In the genomic region with DNA sequence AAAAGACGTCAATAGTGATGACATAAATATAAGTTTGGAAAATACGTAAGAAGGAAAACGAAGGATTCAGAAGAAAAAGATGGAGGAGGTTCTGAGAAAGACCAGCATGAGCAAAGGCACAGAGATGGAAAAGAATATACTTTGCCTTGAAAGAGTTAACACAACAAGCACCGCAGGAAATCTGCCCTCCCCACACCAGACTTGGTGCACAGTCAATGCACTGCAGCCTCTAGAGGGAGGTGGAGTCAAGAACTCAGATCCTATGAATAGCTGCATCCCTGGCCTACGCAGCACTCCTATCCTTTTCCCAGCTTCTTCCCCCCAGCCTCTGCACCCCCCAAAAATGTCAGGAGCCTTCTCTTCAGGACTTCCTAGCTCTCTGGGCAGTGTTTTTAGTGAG, we compare ENCODE assay signal across 26 cellular contexts.
DNase-seq lines count a peak whose midpoint lies in the region; ATAC-seq, FAIRE-seq and TF ChIP-seq lines count a peak whose summit lies in the region.
"Had no signal": no experiment of that assay in that cellular context is flagged by ENCODE, and none has a peak within 500 bp of the region (broad histone marks: within the 10 kb centered on the region; RNA-seq: fewer than 3 reads in every experiment).

No MANE protein-coding gene starts in this region.

- RAD21 ChIA-PET in HCT116 (lab: Charles Lee; ENCODE audit: low non-redundant PET in 1 of 2, low total read pairs in 2 of 2, uncharacterized antibody in 2 of 2, unreplicated experiment in 2 of 2) = no interaction called here

- no peaks in the 10 kb centered on the region for H3K9me2 ChIP-seq in HCT116 (ENCODE audit: insufficient read depth)

- H3K4me1 ChIP-seq in HCT116 (ENCODE audit: control insufficient read depth in 1 of 2, insufficient read depth in 2 of 2, low read length in 2 of 2) (no peaks in the 10 kb centered on the region), astrocyte (ENCODE audit: insufficient read depth, low read length) (no peaks in the 10 kb centered on the region), transverse colon (no peaks in the 10 kb centered on the region)
- H3K4me1 ChIP-seq: A549, Caco-2 had no signal

- no peaks in the 10 kb centered on the region for H3K27me3 Mint-ChIP-seq in astrocyte (ENCODE audit: low read depth, unreplicated experiment)
- H3K27me3 Mint-ChIP-seq: CD4-positive, alpha-beta memory T cell had no signal

- FAIRE-seq in astrocyte (lab: Jason Lieb, UNC) = no peak
- FAIRE-seq in H54 (lab: Jason Lieb, UNC) = no peak
- FAIRE-seq: A549, GM12892 had no signal

- intact Hi-C loops in HCT116 (cut with micrococcal nuclease) (no loop called here), transverse colon (cut with DNase I; ENCODE audit: low total_unique reads) (no loop called here)

- TF ChIP-seq RAD21 in HCT116 (IDR thresholded peaks at IDR 0.05; ENCODE audit: low read depth) = no peak

- DNase-seq in ACHN = peak; percentile 8
- no peak for DNase-seq in HCT116 (ENCODE audit: low read depth, low spot score)
- DNase-seq in astrocyte (ENCODE audit: low read depth) = no peak
- DNase-seq in iPS-NIHi7 (ENCODE audit: extremely low spot score) = peak; percentile 13
- no peak for DNase-seq in transverse colon
- no peak for DNase-seq in NCI-H2081 treated with DMSO at 0.1 percent for 48 hours (lab: John Stamatoyannopoulos, UW)
- DNase-seq in H54 (ENCODE audit: insufficient read length, low spot score) = no peak
- DNase-seq: CD4-positive, alpha-beta memory T cell; DND-41; GOT3; HFFc6; IMR-90; NCI-H1105; NCI-H146; NCI-H2029; NCI-H2171; NCI-H526; OCI-M1 had no signal

- 81 to 94% methylated on average over 4 to 5 of the region's 5 CpGs for WGBS in transverse colon (ENCODE audit: low coverage in 1 of 2), 2 donors

- BruUV-seq in HCT116 (replicated peaks; lab: Mats Ljungman, UMichigan) = no TSS peak

- no peak overlapping the region for H3K4me2 ChIP-seq in HCT116 (ENCODE audit: low read length)
- H3K4me2 ChIP-seq in astrocyte (ENCODE audit: low read length) = no peak overlapping the region
- H3K4me2 ChIP-seq: A549, KMS-11 had no signal

- no peaks in the 10 kb centered on the region for H3K36me3 Mint-ChIP-seq in astrocyte (ENCODE audit: low read depth, unreplicated experiment)
- H3K36me3 Mint-ChIP-seq: CD4-positive, alpha-beta memory T cell had no signal

- H3K27me3 ChIP-seq in HCT116 (ENCODE audit: insufficient read depth, low read length) (no peaks in the 10 kb centered on the region), astrocyte (ENCODE audit: insufficient read depth, low read length) (no peaks in the 10 kb centered on the region), transverse colon (no peaks in the 10 kb centered on the region)

- ATAC-seq in HCT116 (peak; percentile 84), HG03025 (IDR thresholded peaks at IDR 0.05; ENCODE audit: low FRiP score, unreplicated experiment) (no peak)
- ATAC-seq: A549, Right ventricle myocardium inferior had no signal

- no peak overlapping the region for H2AFZ ChIP-seq in HCT116 (ENCODE audit: low read depth, low read length, poor library complexity, severe bottlenecking)
- peak overlapping the region; percentile 10 for H2AFZ ChIP-seq in astrocyte (ENCODE audit: low read depth, low read length)

- POLR2A ChIA-PET in HCT116 (lab: Charles Lee) = no interaction called here

- TF ChIP-seq CTCF in HCT116 (IDR thresholded peaks at IDR 0.05 in 2 of 3, conservative IDR thresholded peaks at IDR 0.05 in 1 of 3; ENCODE audit: borderline replicate concordance in 1 of 3, insufficient read depth in 1 of 3, low read depth in 2 of 3, low read length in 2 of 3) (peak in 2 of 3 experiments; percentile 18 to 21; a peak in 1 of 6 replicates), astrocyte (IDR thresholded peaks at IDR 0.05; ENCODE audit: insufficient read depth, low read depth, low read length) (no peak), transverse colon (IDR thresholded peaks at IDR 0.05) (no peak)

- H3K79me2 ChIP-seq in HCT116 (ENCODE audit: insufficient read depth, low read length) = no peaks in the 10 kb centered on the region
- no peaks in the 10 kb centered on the region for H3K79me2 ChIP-seq in astrocyte (ENCODE audit: insufficient read depth, low read length)

- TF ChIP-seq EP300 in transverse colon (IDR thresholded peaks at IDR 0.05; ENCODE audit: low read depth) = no peak

- CTCF ChIA-PET in HCT116 (lab: Charles Lee) = no interaction called here

- no peak overlapping the region for H3K27ac Mint-ChIP-seq in astrocyte (ENCODE audit: unreplicated experiment)
- H3K27ac Mint-ChIP-seq: CD4-positive, alpha-beta memory T cell; HFFc6 had no signal

- in situ Hi-C loops in ACHN (cut with HindIII; ENCODE audit: low pct_ligation_motif_present, low pct_unique_long_range_greater_than_20kb, low sequenced_read_pairs) = no loop called here
- in situ Hi-C loops in transverse colon (cut with MboI; ENCODE audit: low pct_ligation_motif_present in 1 of 4, low pct_unique_long_range_greater_than_20kb in 1 of 4, low sequenced_read_pairs in 3 of 4) = no loop called here

- H3K36me3 ChIP-seq in HCT116 (ENCODE audit: control insufficient read depth in 1 of 2, insufficient read depth in 2 of 2, low read length in 2 of 2) = no peaks in the 10 kb centered on the region
- H3K36me3 ChIP-seq in astrocyte (ENCODE audit: insufficient read depth, low read length) = no peaks in the 10 kb centered on the region
- no peaks in the 10 kb centered on the region for H3K36me3 ChIP-seq in transverse colon

- H3K9me3 ChIP-seq in HCT116 (ENCODE audit: control insufficient read depth in 1 of 2, insufficient read depth in 1 of 2, low read depth in 1 of 2, low read length in 2 of 2) = no peaks in the 10 kb centered on the region
- no peaks in the 10 kb centered on the region for H3K9me3 ChIP-seq in astrocyte (ENCODE audit: insufficient read depth, low read depth, low read length)
- H3K9me3 ChIP-seq in transverse colon = no peaks in the 10 kb centered on the region
- H3K9me3 ChIP-seq: A549, Caco-2 had no signal

- H3K4me3 ChIP-seq in HCT116 (replicated peaks in 1 of 2; ENCODE audit: low read depth in 1 of 2, low read length in 2 of 2) (no peak overlapping the region), astrocyte (ENCODE audit: insufficient read depth, low read depth, low read length) (no peak overlapping the region), transverse colon (no peak overlapping the region)
- H3K4me3 ChIP-seq: A549, SK-N-MC had no signal

- H4K20me1 ChIP-seq in HCT116 (ENCODE audit: insufficient read depth) = no peaks in the 10 kb centered on the region
- no peaks in the 10 kb centered on the region for H4K20me1 ChIP-seq in astrocyte (ENCODE audit: insufficient read depth, low read length)

- H3K27ac ChIP-seq in HCT116 (ENCODE audit: low read depth, low read length) (no peak overlapping the region), astrocyte (ENCODE audit: low read depth, low read length) (no peak overlapping the region), transverse colon (no peak overlapping the region)
- H3K27ac ChIP-seq: A549, HL-60, KMS-11, SK-N-MC had no signal

- no peaks in the 10 kb centered on the region for H3K4me1 Mint-ChIP-seq in astrocyte (ENCODE audit: low read depth, unreplicated experiment)
- H3K4me1 Mint-ChIP-seq: CD4-positive, alpha-beta memory T cell had no signal

- no peaks in the 10 kb centered on the region for H3K9me3 Mint-ChIP-seq in astrocyte (ENCODE audit: unreplicated experiment)

- H3K9ac ChIP-seq in HCT116 (ENCODE audit: low read length) (no peak overlapping the region), astrocyte (ENCODE audit: low read length) (no peak overlapping the region)
- H3K9ac ChIP-seq: KMS-11 had no signal

- no peak for TF ChIP-seq POLR2A in HCT116 (IDR thresholded peaks at IDR 0.05; ENCODE audit: borderline replicate concordance, extremely low read depth, insufficient read depth, insufficient read length)
- TF ChIP-seq POLR2A in transverse colon (IDR thresholded peaks at IDR 0.05) = no peak
- TF ChIP-seq POLR2A in H54 (IDR thresholded peaks at IDR 0.05; ENCODE audit: low read depth, low read length) = no peak

- no peak overlapping the region for H3K4me3 Mint-ChIP-seq in astrocyte (ENCODE audit: unreplicated experiment)
- H3K4me3 Mint-ChIP-seq: CD4-positive, alpha-beta memory T cell; HFFc6 had no signal

TF ChIP-seq in HCT116, 20 proteins besides CTCF, POLR2A, EP300 and RAD21:
- no peak for TF ChIP-seq EZH2 (IDR thresholded peaks at IDR 0.05)
TF ChIP-seq in HCT116: peak in this region for 0.

Comparison
In these comparisons a context has a peak if more than half of its experiments do, and no peak if none do; other contexts are left out.
1. DNase-seq: peak in ACHN (single experiment) and iPS-NIHi7 (single experiment); none in HCT116 (single experiment), astrocyte (single experiment), transverse colon (single experiment), NCI-H2081 treated with DMSO at 0.1 percent for 48 hours (single experiment) and H54 (single experiment).
2. CTCF ChIP-seq: peak in HCT116 (2 of 3); none in astrocyte (single experiment) and transverse colon (0 of 5).